In the genomic region with DNA sequence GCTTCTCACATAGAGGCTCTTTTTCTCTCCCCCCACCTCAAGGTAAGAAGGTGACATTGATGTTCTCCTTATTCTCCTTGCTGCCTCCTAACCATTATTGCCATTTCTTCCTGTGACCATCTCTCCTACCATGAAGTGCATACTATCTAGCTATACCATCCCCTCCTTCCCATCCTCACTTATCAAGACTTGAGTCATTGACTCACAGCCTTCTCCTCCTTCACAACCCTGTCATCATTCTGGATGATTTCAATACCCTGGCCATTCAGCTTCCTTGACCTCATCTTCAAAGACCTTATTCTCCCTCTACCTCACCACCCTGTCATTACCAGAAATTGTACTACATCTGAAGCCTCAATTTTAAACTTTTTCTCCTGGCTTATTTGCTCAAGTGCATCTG, we compare ENCODE assay signal across 33 cellular contexts. TPM values are rescaled to one million over a fixed set of nuclear protein-coding genes. Genes with fewer than 3 reads are reported as not detected.
"Had no signal": no experiment of that assay in that cellular context is flagged by ENCODE, and none has a peak within 500 bp of the region (broad histone marks: within the 10 kb centered on the region; RNA-seq: fewer than 3 reads in every experiment).

No MANE protein-coding gene starts in this region.

- H3K27me3 Mint-ChIP-seq: activated naive CD8-positive, alpha-beta T cell; activated naive CD8-positive, alpha-beta T cell treated with anti-CD3 and anti-CD28 coated beads, Interleukin-2, amount 50 U/mL, for 24 hours; central memory CD8-positive, alpha-beta T cell had no signal

- H3K4me3 ChIP-seq: ascending aorta, cardiac muscle cell, colonic mucosa, Peyer's patch had no signal

- H3K9me3 Mint-ChIP-seq: activated CD4-positive, alpha-beta T cell treated with anti-CD3 and anti-CD28 coated beads, Interleukin-2, amount 10 ng/mL, durations not matched to agents 24 days and 14 days; activated naive CD8-positive, alpha-beta T cell treated with anti-CD3 and anti-CD28 coated beads, Interleukin-2, amount 50 U/mL, for 24 hours; activated T-cell treated with anti-CD3 and anti-CD28 coated beads, Interleukin-2, amount 50 U/mL, for 4 hours; central memory CD8-positive, alpha-beta T cell had no signal

- H3K4me1 Mint-ChIP-seq: central memory CD8-positive, alpha-beta T cell had no signal

- ATAC-seq: PC-3 had no signal

- H3K27ac ChIP-seq: ascending aorta, cardiac muscle cell, colonic mucosa, Peyer's patch, WERI-Rb-1 had no signal

- H3K36me3 Mint-ChIP-seq: activated naive CD8-positive, alpha-beta T cell had no signal

- H3K36me3 ChIP-seq: ascending aorta, cardiac muscle cell, colonic mucosa, Peyer's patch, WERI-Rb-1 had no signal

- H3K4me1 ChIP-seq: ascending aorta, colonic mucosa, Peyer's patch had no signal

- DNase-seq: activated CD4-positive, alpha-beta T cell treated with anti-CD3 and anti-CD28 coated beads for 1 hour; activated CD4-positive, alpha-beta T cell treated with anti-CD3 and anti-CD28 coated beads, Interleukin-2, amount 10 ng/mL, durations not matched to agents 24 days and 14 days; activated CD4-positive, alpha-beta T cell treated with anti-CD3 and anti-CD28 coated beads, Interleukin-2, amount 50 U/mL, for 48 hours; activated CD4-positive, CD25-positive, alpha-beta regulatory T cell; activated CD8-positive, alpha-beta T cell treated with anti-CD3 and anti-CD28 coated beads, Interleukin-2, amount 10 ng/mL, durations not matched to agents 7 days and 5 days; activated effector memory CD4-positive, alpha-beta T cell treated with Interleukin-2 at 50 U/mL for 16 hours; activated naive CD8-positive, alpha-beta T cell treated with anti-CD3 and anti-CD28 coated beads, Interleukin-2, amount 50 U/mL, for 24 hours; activated T-cell treated with anti-CD3 and anti-CD28 coated beads, Interleukin-2, amount 50 U/mL, for 4 hours; amniotic stem cell; colonic mucosa; Karpas-422; KBM-7; NCI-H1105; NCI-H1417 treated with DMSO at 0.1 percent for 48 hours; NCI-H187 treated with DMSO at 0.1 percent for 48 hours; NCI-H2081; NCI-H2171 treated with DMSO at 0.1 percent for 48 hours; NCI-H345; NCI-H524 treated with DMSO at 0.1 percent for 48 hours; Peyer's patch; RPMI8226; SW 1271; T-helper 1 cell; T-helper 2 cell; T-helper 9 cell; WERI-Rb-1 had no signal

- H3K27me3 ChIP-seq: ascending aorta, colonic mucosa, Peyer's patch had no signal

- H3K27ac Mint-ChIP-seq: activated CD4-positive, alpha-beta T cell treated with anti-CD3 and anti-CD28 coated beads, Interleukin-2, amount 10 ng/mL, durations not matched to agents 24 days and 14 days; activated CD8-positive, alpha-beta T cell treated with anti-CD3 and anti-CD28 coated beads, Interleukin-2, amount 10 ng/mL, durations not matched to agents 7 days and 5 days; activated naive CD8-positive, alpha-beta T cell; activated naive CD8-positive, alpha-beta T cell treated with anti-CD3 and anti-CD28 coated beads, Interleukin-2, amount 50 U/mL, for 24 hours had no signal

- H3K4me3 Mint-ChIP-seq: activated CD4-positive, alpha-beta T cell treated with anti-CD3 and anti-CD28 coated beads, Interleukin-2, amount 10 ng/mL, durations not matched to agents 24 days and 14 days; activated CD8-positive, alpha-beta T cell treated with anti-CD3 and anti-CD28 coated beads, Interleukin-2, amount 10 ng/mL, durations not matched to agents 7 days and 5 days; activated naive CD8-positive, alpha-beta T cell; activated naive CD8-positive, alpha-beta T cell treated with anti-CD3 and anti-CD28 coated beads, Interleukin-2, amount 50 U/mL, for 24 hours; activated T-cell treated with anti-CD3 and anti-CD28 coated beads, Interleukin-2, amount 50 U/mL, for 4 hours; central memory CD8-positive, alpha-beta T cell had no signal

- H3K9me3 ChIP-seq: ascending aorta, colonic mucosa, Peyer's patch had no signal

RNA-seq across cellular contexts. Expression of a gene that starts 30.9 kb away (rescaled TPM):
- total RNA-seq: ascending aorta had no signal

RNA-seq across cellular contexts. Expression of a gene that starts 46.7 kb away (rescaled TPM):
- total RNA-seq: cardiac muscle cell, chondrocyte, NCI-H460 had no signal
- polyA plus RNA-seq: cardiac muscle cell had no signal
